In the genomic region with DNA sequence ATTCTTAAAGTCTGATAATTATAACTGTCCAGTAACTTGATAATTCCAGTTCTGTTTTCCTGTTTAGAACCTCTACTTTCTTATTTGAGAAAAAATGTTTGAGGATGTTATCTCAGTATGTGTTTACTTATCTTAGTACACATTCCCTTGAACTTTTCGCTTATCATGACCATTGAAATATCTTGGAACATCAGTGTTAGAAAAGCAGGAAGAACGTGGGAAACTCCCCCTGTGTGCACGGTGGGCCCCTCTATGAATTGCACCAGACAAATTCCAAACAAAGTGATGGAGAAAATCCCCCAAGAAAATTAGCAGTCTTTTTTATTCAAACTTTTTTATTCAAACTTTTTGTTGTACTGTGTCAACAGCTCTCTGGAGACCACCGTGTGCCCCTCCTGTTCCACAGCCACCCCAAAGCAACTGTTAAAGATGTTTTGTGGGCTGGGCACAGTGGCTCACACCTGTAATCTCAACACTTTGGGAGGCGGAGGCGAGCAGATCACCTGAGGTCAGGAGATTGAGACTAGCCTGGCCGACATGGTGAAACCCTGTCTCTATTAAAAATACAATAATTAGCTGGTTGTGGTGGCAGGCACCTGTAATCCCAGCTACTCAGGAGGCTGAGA, we compare ENCODE assay signal across 22 cellular contexts.
"Had no signal": no experiment of that assay in that cellular context is flagged by ENCODE, and none has a peak within 500 bp of the region (broad histone marks: within the 10 kb centered on the region; RNA-seq: fewer than 3 reads in every experiment).

No MANE protein-coding gene starts in this region.

- H3K4me3 ChIP-seq: colonic mucosa, esophagus squamous epithelium, gastrocnemius medialis, heart right ventricle, left lung, lower lobe of right lung, mucosa of descending colon had no signal

- H3K27ac ChIP-seq: colonic mucosa, epithelial cell of prostate, esophagus squamous epithelium, gastrocnemius medialis, heart right ventricle, left lung, lower lobe of right lung had no signal

- H3K9me3 ChIP-seq: colonic mucosa, gastrocnemius medialis had no signal

- DNase-seq: colonic mucosa; cortex of kidney; effector CD8-positive, alpha-beta T cell; effector memory CD8-positive, alpha-beta T cell; endodermal cell; erythroblast; esophagus squamous epithelium; foreskin fibroblast; foreskin melanocyte; gastrocnemius medialis; glutamatergic neuron; heart right ventricle; left cardiac atrium; left lung; left ventricle myocardium superior; lower lobe of right lung; mesenchymal stem cell; mucosa of descending colon had no signal

- FAIRE-seq: endometrium, islet of Langerhans, keratinocyte had no signal

- H3K4me1 ChIP-seq: colonic mucosa, esophagus squamous epithelium, gastrocnemius medialis, heart right ventricle, left lung, lower lobe of right lung had no signal

- H3K27me3 ChIP-seq: colonic mucosa, esophagus squamous epithelium, gastrocnemius medialis had no signal

- H3K36me3 ChIP-seq: colonic mucosa, esophagus squamous epithelium, gastrocnemius medialis, heart right ventricle, left lung, lower lobe of right lung had no signal
